12 cellular contexts compared by ENCODE assay signal in the genomic region with DNA sequence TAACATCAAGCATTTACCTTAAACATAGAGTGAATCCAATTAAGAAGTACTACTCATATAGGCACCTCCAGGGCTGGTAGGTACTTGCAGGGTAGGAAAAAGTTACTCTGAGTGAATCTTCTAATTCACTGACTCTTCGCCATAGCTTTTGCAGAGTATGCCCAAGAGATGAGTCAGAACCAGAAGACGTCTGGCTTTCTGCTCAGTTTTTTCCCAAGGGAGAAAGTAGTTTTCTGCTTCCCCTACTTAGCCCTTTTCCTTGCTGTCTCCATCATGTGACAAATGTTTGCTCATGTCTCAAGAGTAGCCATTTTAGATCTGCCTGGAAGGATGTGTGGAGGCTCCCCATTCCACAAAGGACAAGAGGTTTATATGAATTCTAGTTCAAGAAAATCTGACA.
DNase-seq lines count a peak whose midpoint lies in the region; ATAC-seq and TF ChIP-seq lines count a peak whose summit lies in the region.
"Had no signal": no experiment of that assay in that cellular context is flagged by ENCODE, and none has a peak within 500 bp of the region (broad histone marks: within the 10 kb centered on the region; RNA-seq: fewer than 3 reads in every experiment).

No MANE protein-coding gene starts in this region.

- 0 to 11% methylated on average over 2 of the region's 2 CpGs for WGBS in GM23248 (ENCODE audit: low coverage in 1 of 2, low lambda C conversion rate in 2 of 2, missing lambda C conversion rate in 2 of 2), 2 experiments

- H3K36me3 ChIP-seq in GM23248 (ENCODE audit: low read depth) (peaks cover 5% of the 10 kb centered on the region; the same call in 1 of the 2 replicates), left lung (peaks cover 0 to 21% of the 10 kb centered on the region in 2 donors)

- no peaks in the 10 kb centered on the region for H3K9me2 ChIP-seq in GM23248 (ENCODE audit: insufficient read depth)

- peak overlapping the region; percentile 54 for H3K4me2 ChIP-seq in GM23248 (ENCODE audit: unreplicated experiment)

- peak overlapping the region; percentile 34 for H3K9ac ChIP-seq in GM23248

- in situ Hi-C loops in ACHN (cut with HindIII; ENCODE audit: low pct_ligation_motif_present, low pct_unique_long_range_greater_than_20kb, low sequenced_read_pairs): no loop called here
- in situ Hi-C loops in GM23248 (cut with MboI): no loop called here

- DNase-seq in ACHN: peak; percentile 19
- peak; percentile 96 for DNase-seq in GM23248
- DNase-seq in astrocyte of the hippocampus (ENCODE audit: low read depth, low spot score): peak; percentile 75
- no peak for DNase-seq in left lung
- no peak for DNase-seq in SW480 (ENCODE audit: low spot score)
- no peak for DNase-seq in RKO (ENCODE audit: low spot score)
- no peak for DNase-seq in head of caudate nucleus
- DNase-seq in hippocampal formation (lab: John Stamatoyannopoulos, UW): no peak
- DNase-seq: activated gamma-delta T cell, endodermal cell, NCI-H1417 treated with DMSO at 0.1 percent for 48 hours, posterior cingulate gyrus had no signal

- H4K20me1 ChIP-seq in GM23248 (ENCODE audit: insufficient read depth): no peaks in the 10 kb centered on the region; the same call in 1 of the 2 replicates

- H3K4me3 ChIP-seq in GM23248 (no peak overlapping the region), left lung (no peak overlapping the region)

- H3K9me3 ChIP-seq in GM23248 (ENCODE audit: low read depth) (no peaks in the 10 kb centered on the region), left lung (no peaks in the 10 kb centered on the region)

- intact Hi-C loops in left lung (cut with DNase I): loop anchor here in 1 of 2 donors (10.0 kb wide), 1 partner anchor 51 kb away; no protein-coding TSS in a partner anchor
- intact Hi-C loops in head of caudate nucleus (cut with DNase I): no loop called here

- H3K27me3 ChIP-seq in GM23248 (replicated peaks; ENCODE audit: insufficient read depth) (no peaks in the 10 kb centered on the region), left lung (no peaks in the 10 kb centered on the region)

- TF ChIP-seq CTCF in left lung (IDR thresholded peaks at IDR 0.05): no peak

- ATAC-seq in left lung: peak; percentile 61

- H2AFZ ChIP-seq in GM23248: 0 out of 2 replicates have a peak overlapping the region, but pooled peaks have one; percentile 16

- peaks cover 48% of the 10 kb centered on the region for H3F3A ChIP-seq in GM23248 (ENCODE audit: insufficient read depth)

- H3K4me1 ChIP-seq in GM23248 (ENCODE audit: insufficient read depth) (peaks cover 45% of the 10 kb centered on the region), left lung (peaks cover 0 to 9% of the 10 kb centered on the region in 2 donors)

- peaks cover 88% of the 10 kb centered on the region for H3K79me2 ChIP-seq in GM23248 (ENCODE audit: insufficient read depth)

- H3K27ac ChIP-seq in GM23248 (peak overlapping the region; percentile 94), left lung (no peak overlapping the region)

Comparison
In these comparisons a context has a peak if more than half of its experiments do, and no peak if none do; other contexts are left out.
1. DNase-seq: peak in ACHN (single experiment), GM23248 (single experiment) and astrocyte of the hippocampus (single experiment); none in left lung (0 of 2), SW480 (single experiment), RKO (single experiment), head of caudate nucleus (0 of 42) and hippocampal formation (0 of 2).